ENCODE assay signal across 29 cellular contexts in genomic region chr20:48096212-48096875, GRCh38.
"Had no signal": no experiment of that assay in that cellular context is flagged by ENCODE, and none has a peak within 500 bp of the region (broad histone marks: within the 10 kb centered on the region; RNA-seq: fewer than 3 reads in every experiment).

No MANE protein-coding gene starts in this region.

- FAIRE-seq: bronchial epithelial cell had no signal

- H3K36me3 ChIP-seq: adrenal gland, MG63 had no signal

- H3K4me3 ChIP-seq: adrenal gland, MG63 had no signal

- H3K9me3 ChIP-seq: adrenal gland, MG63 had no signal

- H3K4me1 ChIP-seq: adrenal gland had no signal

- H3K27ac ChIP-seq: adrenal gland, VCaP had no signal

- DNase-seq: activated B cell treated with CpG ODN at 0.5 μM for 24 hours; activated CD4-positive, alpha-beta memory T cell treated with anti-CD3 and anti-CD28 coated beads, Interleukin-2, amount 10 ng/mL, durations not matched to agents 7 days and 5 days; activated CD4-positive, alpha-beta T cell treated with anti-CD3 and anti-CD28 coated beads for 4 hours; activated CD4-positive, CD25-positive, alpha-beta regulatory T cell treated with anti-CD3 and anti-CD28 coated beads, Interleukin-2, amount 50 U/mL, for 72 hours; activated CD8-positive, alpha-beta memory T cell treated with anti-CD3 and anti-CD28 coated beads for 24 hours; activated CD8-positive, alpha-beta memory T cell treated with anti-CD3 and anti-CD28 coated beads, Interleukin-2, amount 10 ng/mL, durations not matched to agents 7 days and 5 days; activated gamma-delta T cell treated with Interleukin-2 at 50 U/mL for 16 hours; activated naive CD4-positive, alpha-beta T cell treated with anti-CD3 and anti-CD28 coated beads for 36 hours; activated T-cell treated with anti-CD3 and anti-CD28 coated beads, Interleukin-2, amount 50 U/mL, for 1 hour; activated T-cell treated with anti-CD3 and anti-CD28 coated beads, Interleukin-2, amount 50 U/mL, for 72 hours; adrenal gland; cerebellar nuclear complex; Kasumi-1; KG1; MG63; NCI-H1048; NCI-H1105 treated with DMSO at 0.1 percent for 48 hours; NCI-H1436; NCI-H1694; NCI-H2029; NCI-H345; NCI-H524 treated with DMSO at 0.1 percent for 48 hours; RPMI8226; SIG-M5 had no signal

- ATAC-seq: activated CD8-positive, alpha-beta memory T cell treated with anti-CD3 and anti-CD28 coated beads, Interleukin-2, amount 10 ng/mL, durations not matched to agents 7 days and 5 days; activated naive CD4-positive, alpha-beta T cell treated with anti-CD3 and anti-CD28 coated beads, Interleukin-2, amount 50 U/mL, for 72 hours; activated T-cell treated with anti-CD3 and anti-CD28 coated beads, Interleukin-2, amount 50 U/mL, for 72 hours; activated T-helper 17 cell treated with anti-CD3 and anti-CD28 coated beads, Interleukin-2, amount 50 U/mL, for 72 hours; Panc1 had no signal

- H3K27me3 ChIP-seq: adrenal gland had no signal
